8 cellular contexts compared by ENCODE assay signal in the genomic region with DNA sequence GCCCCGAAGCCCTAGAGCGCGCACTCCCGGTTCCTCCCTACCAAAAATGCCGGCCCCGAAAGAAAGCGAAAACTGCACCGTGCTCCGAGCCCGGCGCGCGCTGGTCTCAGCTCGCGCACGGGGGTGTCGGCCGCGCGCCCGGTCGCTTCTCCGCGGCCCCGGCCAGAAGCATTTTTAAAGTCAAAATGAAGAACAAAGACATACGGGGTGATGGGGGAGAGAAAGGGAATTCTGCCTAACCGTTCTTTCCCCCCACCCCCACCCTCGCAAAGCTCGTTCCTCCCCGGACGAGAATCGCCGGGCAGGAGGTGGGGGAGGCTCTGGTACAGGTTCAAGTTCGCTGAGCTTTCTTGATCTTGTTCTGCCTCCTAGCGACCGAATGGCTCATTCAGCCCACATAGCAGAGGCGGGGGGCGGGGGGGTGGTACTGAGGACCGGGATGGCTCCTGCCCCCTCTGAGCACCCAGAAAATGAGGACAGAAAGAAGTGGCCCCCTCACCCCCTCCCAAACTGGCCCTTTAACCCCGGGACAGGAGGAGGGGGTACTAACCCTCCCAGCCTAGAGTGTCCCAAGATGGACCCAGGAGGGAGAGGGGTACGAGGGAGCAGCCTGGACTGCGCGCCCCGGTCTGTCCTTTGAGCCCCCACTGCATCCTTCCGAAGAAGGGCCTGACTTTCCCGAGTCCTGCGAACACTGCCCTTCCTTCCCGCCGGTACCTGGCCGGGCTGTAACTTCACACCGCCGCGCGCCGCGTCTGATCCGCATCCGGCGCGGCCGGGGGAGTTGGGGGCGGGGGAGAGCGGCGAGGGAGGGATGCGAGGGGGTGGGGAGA. TPM values are rescaled to one million over a fixed set of nuclear protein-coding genes. Genes with fewer than 3 reads are reported as not detected.
DNase-seq lines count a peak whose midpoint lies in the region; ATAC-seq, FAIRE-seq and TF ChIP-seq lines count a peak whose summit lies in the region.

No MANE protein-coding gene starts in this region.

- H3K4me2 ChIP-seq in A549 (peak overlapping the region; percentile 99), keratinocyte (ENCODE audit: control insufficient read depth, extremely low read depth, insufficient read depth, low read depth, low read length) (peak overlapping the region; percentile 94)

- no peaks in the 10 kb centered on the region for H4K20me1 ChIP-seq in keratinocyte (ENCODE audit: control insufficient read depth, extremely low read depth, insufficient read depth, low read length)

- FAIRE-seq in A549 (lab: Jason Lieb, UNC) (no peak), GM12891 (lab: Jason Lieb, UNC) (peak; percentile 93), keratinocyte (lab: Jason Lieb, UNC) (peak; percentile 57)

- DNase-seq in A549 (ENCODE audit: low read depth in 1 of 2, low spot score in 1 of 2) (peak; percentile 65 to 75), GM12891 (ENCODE audit: insufficient read length, low spot score) (no peak), NCI-H1048 (lab: John Stamatoyannopoulos, UW) (peak; percentile 77), cardiac fibroblast (ENCODE audit: low read depth in 2 of 2) (peak; percentile 73 to 86), keratinocyte (ENCODE audit: low read depth, low spot score) (no peak), smooth muscle cell of the brain vasculature (ENCODE audit: low read depth, low spot score) (peak; percentile 61)

- dilution Hi-C loops in keratinocyte (cut with MboI; ENCODE audit: extremely low pct_ligation_motif_present, low sequenced_read_pairs): no loop called here

- H2AFZ ChIP-seq in keratinocyte (ENCODE audit: control insufficient read depth, low read length): peak overlapping the region; percentile 90

- no peak for TF ChIP-seq POLR2A in A549 (IDR thresholded peaks at IDR 0.05; ENCODE audit: low read length)
- no peak for TF ChIP-seq POLR2A in GM12891 (IDR thresholded peaks at IDR 0.05; ENCODE audit: low read depth, low read length)

- ATAC-seq in A549: peak; percentile 45 to 74
- peak; percentile 76 for ATAC-seq in HG02798 (IDR thresholded peaks at IDR 0.05; ENCODE audit: poor library complexity, unreplicated experiment)
- ATAC-seq in SK-N-SH treated with all-trans-retinoic acid at 6 μM for 48 hours: peak; percentile 68

- no peaks in the 10 kb centered on the region for H3K9me3 ChIP-seq in A549
- H3K9me3 ChIP-seq in keratinocyte (ENCODE audit: control insufficient read depth, low read depth, low read length): no peaks in the 10 kb centered on the region

- peaks cover 6% of the 10 kb centered on the region for H3K27me3 ChIP-seq in keratinocyte (ENCODE audit: control insufficient read depth, extremely low read depth, insufficient read depth, low read length)

- H3K4me1 ChIP-seq in A549 (peaks cover 32% of the 10 kb centered on the region), keratinocyte (ENCODE audit: control insufficient read depth, extremely low read depth, insufficient read depth, low read length) (peaks cover 34% of the 10 kb centered on the region)

- peak; percentile 82 for TF ChIP-seq CTCF in A549 (IDR thresholded peaks at IDR 0.05)
- TF ChIP-seq CTCF in cardiac fibroblast (IDR thresholded peaks at IDR 0.05; ENCODE audit: low read depth, low read length): peak; percentile 55
- peak; percentile 61 to 86 (median 81) for TF ChIP-seq CTCF in keratinocyte (optimal IDR thresholded peaks at IDR 0.05 in 1 of 3, IDR thresholded peaks at IDR 0.05 in 1 of 3, conservative IDR thresholded peaks at IDR 0.05 in 1 of 3; ENCODE audit: extremely low read depth in 1 of 3, insufficient read depth in 2 of 3, low read length in 3 of 3)

- peak overlapping the region; percentile 85 for H3K9ac ChIP-seq in keratinocyte (ENCODE audit: control insufficient read depth, extremely low read depth, insufficient read depth, low read length)

- no peaks in the 10 kb centered on the region for H3K9me1 ChIP-seq in keratinocyte (ENCODE audit: control insufficient read depth, extremely low read depth, insufficient read depth, low read length)

- no peak overlapping the region for H3K27ac ChIP-seq in A549
- H3K27ac ChIP-seq in keratinocyte (ENCODE audit: control insufficient read depth, insufficient read depth, low read length): peak overlapping the region; percentile 78

- peaks cover 0 to 1% of the 10 kb centered on the region in 2 experiments for H3K36me3 ChIP-seq in keratinocyte (ENCODE audit: control insufficient read depth in 2 of 2, extremely low read depth in 1 of 2, insufficient read depth in 2 of 2, low read length in 2 of 2)

- POLR2A ChIA-PET in A549 (lab: Yijun Ruan, JAX): interaction anchor here (0.6 to 1.0 kb wide), 2 partner anchors 484 to 1469 kb away, joined by 3 to 4 read pairs; no protein-coding TSS in a partner anchor

- peaks cover 62% of the 10 kb centered on the region for H3K79me2 ChIP-seq in keratinocyte (ENCODE audit: control insufficient read depth, insufficient read depth, low read length)

- WGBS in A549 (ENCODE audit: missing lambda C conversion rate): 3% methylated on average over 34 of the region's 65 CpGs

- CTCF ChIA-PET in A549 (lab: Yijun Ruan, JAX): interaction anchor here (0.6 to 2.6 kb wide), 38 partner anchors 9 to 1979 kb away, joined by 3 to 37 read pairs (median 4); no protein-coding TSS in a partner anchor

- TF ChIP-seq EP300 in A549 (IDR thresholded peaks at IDR 0.05): no peak

- peak overlapping the region; percentile 63 for H3K4me3 ChIP-seq in A549
- H3K4me3 ChIP-seq in cardiac fibroblast (replicated peaks in 1 of 2; ENCODE audit: low read depth in 2 of 2, low read length in 2 of 2): peak overlapping the region; percentile 67 to 72
- peak overlapping the region; percentile 53 to 91 (median 85) for H3K4me3 ChIP-seq in keratinocyte (ENCODE audit: control insufficient read depth in 2 of 3, extremely low read depth in 1 of 3, insufficient read depth in 2 of 3, low read depth in 1 of 3, low read length in 3 of 3)

- TF ChIP-seq RAD21 in A549 (conservative IDR thresholded peaks at IDR 0.05 in 1 of 2, IDR thresholded peaks at IDR 0.05 in 1 of 2): peak; percentile 91 to 94

TF ChIP-seq in A549, 52 proteins besides CTCF, POLR2A, EP300 and RAD21 (continues in another document):
- TF ChIP-seq SREBF2 (IDR thresholded peaks at IDR 0.05) (no peak), CHD4 (IDR thresholded peaks at IDR 0.05; ENCODE audit: borderline replicate concordance) (no peak), MAZ (IDR thresholded peaks at IDR 0.05; ENCODE audit: borderline replicate concordance, low read depth, low read length) (peak; percentile 46; the same call in 1 of the 2 replicates)
- TF ChIP-seq, protein P1, sequence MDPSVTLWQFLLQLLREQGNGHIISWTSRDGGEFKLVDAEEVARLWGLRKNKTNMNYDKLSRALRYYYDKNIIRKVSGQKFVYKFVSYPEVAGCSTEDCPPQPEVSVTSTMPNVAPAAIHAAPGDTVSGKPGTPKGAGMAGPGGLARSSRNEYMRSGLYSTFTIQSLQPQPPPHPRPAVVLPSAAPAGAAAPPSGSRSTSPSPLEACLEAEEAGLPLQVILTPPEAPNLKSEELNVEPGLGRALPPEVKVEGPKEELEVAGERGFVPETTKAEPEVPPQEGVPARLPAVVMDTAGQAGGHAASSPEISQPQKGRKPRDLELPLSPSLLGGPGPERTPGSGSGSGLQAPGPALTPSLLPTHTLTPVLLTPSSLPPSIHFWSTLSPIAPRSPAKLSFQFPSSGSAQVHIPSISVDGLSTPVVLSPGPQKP (IDR thresholded peaks at IDR 0.05; ENCODE audit: low read depth, low read length): no peak

TF ChIP-seq in GM12891, 5 proteins besides CTCF, POLR2A, EP300 and RAD21:
- TF ChIP-seq PAX5 (IDR thresholded peaks at IDR 0.05; ENCODE audit: insufficient read depth, low read length, severe bottlenecking) (no peak), POU2F2 (IDR thresholded peaks at IDR 0.05; ENCODE audit: low read depth, low read length) (0 out of 2 replicates have a peak, but pooled peaks have one; percentile 8), TAF1 (IDR thresholded peaks at IDR 0.05; ENCODE audit: low read depth, low read length) (no peak), SPI1 (IDR thresholded peaks at IDR 0.05; ENCODE audit: low read depth, low read length) (peak; percentile 66), POLR2AphosphoS5 (IDR thresholded peaks at IDR 0.05; ENCODE audit: low read depth, low read length) (peak; percentile 31; the same call in 1 of the 2 replicates)

TF ChIP-seq in SK-N-SH treated with all-trans-retinoic acid at 6 μM for 48 hours, 23 proteins besides CTCF, POLR2A, EP300 and RAD21:
- TF ChIP-seq ZNF70 (CRISPR knock-in tag; IDR thresholded peaks at IDR 0.05): no peak
- TF ChIP-seq, protein P2, sequence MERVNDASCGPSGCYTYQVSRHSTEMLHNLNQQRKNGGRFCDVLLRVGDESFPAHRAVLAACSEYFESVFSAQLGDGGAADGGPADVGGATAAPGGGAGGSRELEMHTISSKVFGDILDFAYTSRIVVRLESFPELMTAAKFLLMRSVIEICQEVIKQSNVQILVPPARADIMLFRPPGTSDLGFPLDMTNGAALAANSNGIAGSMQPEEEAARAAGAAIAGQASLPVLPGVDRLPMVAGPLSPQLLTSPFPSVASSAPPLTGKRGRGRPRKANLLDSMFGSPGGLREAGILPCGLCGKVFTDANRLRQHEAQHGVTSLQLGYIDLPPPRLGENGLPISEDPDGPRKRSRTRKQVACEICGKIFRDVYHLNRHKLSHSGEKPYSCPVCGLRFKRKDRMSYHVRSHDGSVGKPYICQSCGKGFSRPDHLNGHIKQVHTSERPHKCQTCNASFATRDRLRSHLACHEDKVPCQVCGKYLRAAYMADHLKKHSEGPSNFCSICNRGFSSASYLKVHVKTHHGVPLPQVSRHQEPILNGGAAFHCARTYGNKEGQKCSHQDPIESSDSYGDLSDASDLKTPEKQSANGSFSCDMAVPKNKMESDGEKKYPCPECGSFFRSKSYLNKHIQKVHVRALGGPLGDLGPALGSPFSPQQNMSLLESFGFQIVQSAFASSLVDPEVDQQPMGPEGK (CRISPR knock-in tag; IDR thresholded peaks at IDR 0.05; ENCODE audit: borderline replicate concordance): peak; percentile 62; the same call in 1 of the 2 replicates

RNA-seq across cellular contexts. Expression of gene BCL11A, which starts 3.1 kb away (rescaled TPM):
- 0.12 and 0.13 TPM in 2 replicates for polyA plus RNA-seq in A549 (2011; rRNA removed)
- 0.03 TPM in 2 replicates for polyA plus RNA-seq in A549 (2012; cell fraction: cytosol; rRNA removed)
- 0.01 and 0.02 TPM in 2 replicates for polyA plus RNA-seq in A549 (2012; cell fraction: nucleus; rRNA removed)
- 0.04 to 0.12 TPM in 2 of 3 replicates, not detected in the other for polyA plus RNA-seq in A549 (2017; fragmentation: RNase III; extraction: RNeasy Plus Mini Kit Qiagen cat#74134 plus additional on column Dnase treatment)
- 0.10 and 0.41 TPM in 2 replicates for polyA minus RNA-seq in A549 (2011; rRNA and poly(A)+ RNA removed)
- polyA plus RNA-seq in GM12891 (2012; ENCODE audit: low read depth, missing spikeins): 10.6 TPM
- polyA plus RNA-seq in keratinocyte: 3.8 to 5.3 TPM (median 5.0 TPM) in 3 replicates
- polyA plus RNA-seq in keratinocyte (2011; ENCODE audit: low read depth): 6.4 TPM
- polyA plus RNA-seq in keratinocyte (2011; cell fraction: cytosol; rRNA removed): 2.9 and 3.7 TPM in 2 replicates
- polyA plus RNA-seq in keratinocyte (2011; cell fraction: nucleus; rRNA removed): 10.2 and 12.2 TPM in 2 replicates
- polyA plus RNA-seq in keratinocyte (2012; ENCODE audit: low replicate concordance): 4.8 and 12.4 TPM in 2 replicates
- 9.7 to 17.6 TPM (median 12.8 TPM) in 3 replicates for polyA minus RNA-seq in keratinocyte
- 4.2 TPM for polyA minus RNA-seq in keratinocyte (2011; cell fraction: cytosol; rRNA and poly(A)+ RNA removed)
- polyA minus RNA-seq in keratinocyte (2011; cell fraction: nucleus; rRNA and poly(A)+ RNA removed): 10.6 and 20.9 TPM in 2 replicates

Comparison
In these comparisons a context has a peak if more than half of its experiments do, and no peak if none do; other contexts are left out.
1. DNase-seq: peak in A549 (2 of 2), NCI-H1048 (single experiment), cardiac fibroblast (2 of 2) and smooth muscle cell of the brain vasculature (single experiment); none in GM12891 (single experiment) and keratinocyte (single experiment).
2. Peak in every context shown above with its lines, with median percentiles within 50 percentile points of each other: ATAC-seq, H3K4me3 ChIP-seq and CTCF ChIP-seq.